9 cellular contexts compared by ENCODE assay signal in genomic region chr4:7964890-7965662, GRCh38. TPM values are rescaled to one million over a fixed set of nuclear protein-coding genes. Genes with fewer than 3 reads are reported as not detected.
DNase-seq lines count a peak whose midpoint lies in the region; ATAC-seq and TF ChIP-seq lines count a peak whose summit lies in the region.
"Had no signal": no experiment of that assay in that cellular context is flagged by ENCODE, and none has a peak within 500 bp of the region (broad histone marks: within the 10 kb centered on the region; RNA-seq: fewer than 3 reads in every experiment).

No MANE protein-coding gene starts in this region.

- no peak overlapping the region for H3K4me2 ChIP-seq in H9 (ENCODE audit: insufficient read depth, insufficient read length, low read length)

- peaks cover 2% of the 10 kb centered on the region for H3K23me2 ChIP-seq in H9 (ENCODE audit: insufficient read length, low read depth, low read length, poor library complexity, severe bottlenecking)

- no peak overlapping the region for H4K5ac ChIP-seq in H9 (ENCODE audit: insufficient read length, low read depth, low read length)

- DNase-seq in H9 (peak; percentile 64), activated T-cell treated with anti-CD3 and anti-CD28 coated beads for 4 hours (peak; percentile 24), heart right ventricle (peak; percentile 41 to 51), NCI-H524 (lab: John Stamatoyannopoulos, UW) (no peak), NAMALWA (ENCODE audit: low spot score) (no peak)
- DNase-seq in stimulated activated CD4-positive, alpha-beta T cell treated with anti-CD3 and anti-CD28 coated beads, Interleukin-4, amount 100 ng/mL, for 24 hours: peak; percentile 50

- no peak overlapping the region for H3K14ac ChIP-seq in H9 (ENCODE audit: insufficient read depth, low read length)

- no peak overlapping the region for H2AK5ac ChIP-seq in H9 (ENCODE audit: insufficient read length, low read length)

- TF ChIP-seq CTCF in H9 (conservative IDR thresholded peaks at IDR 0.05): no peak
- TF ChIP-seq CTCF in heart right ventricle (IDR thresholded peaks at IDR 0.05): no peak

- H3K27me3 ChIP-seq in H9 (ENCODE audit: insufficient read depth, low read length) (no peaks in the 10 kb centered on the region; the same call in 1 of the 2 replicates), heart right ventricle (no peaks in the 10 kb centered on the region)

- H2BK12ac ChIP-seq in H9 (ENCODE audit: insufficient read length, low read depth, low read length): no peak overlapping the region

- no peak overlapping the region for H3K56ac ChIP-seq in H9 (ENCODE audit: insufficient read length, low read depth, low read length)

- no peak overlapping the region for H3K4me3 ChIP-seq in heart right ventricle

- no peaks in the 10 kb centered on the region; the same call in 1 of the 2 replicates for H3K27me3 Mint-ChIP-seq in H9 (ENCODE audit: low read depth)

- H3K4me1 Mint-ChIP-seq in H9: peaks cover 13 to 22% of the 10 kb centered on the region in 2 experiments

- H3K4me1 ChIP-seq in H9 (ENCODE audit: insufficient read depth, low read length) (no peaks in the 10 kb centered on the region; the same call in 1 of the 2 replicates), heart right ventricle (peaks cover 17 to 56% (median 34%) of the 10 kb centered on the region in 9 donors)

- H3K4me3 Mint-ChIP-seq in H9: no peak overlapping the region
- H3K4me3 Mint-ChIP-seq: IgD-negative memory B cell had no signal

- H4K91ac ChIP-seq in H9 (ENCODE audit: insufficient read length, low read depth, low read length): no peak overlapping the region

- no CpG with 5 or more reads among the region's 23 CpGs for WGBS in H9 (ENCODE audit: extremely low coverage, insufficient read length, low lambda C conversion rate)
- WGBS in heart right ventricle, 2 donors: 61 to 67% methylated on average over 23 of the region's 23 CpGs

- no peak overlapping the region for H3K23ac ChIP-seq in H9 (ENCODE audit: insufficient read length, low read depth, low read length)

- H3K9ac ChIP-seq in H9 (ENCODE audit: extremely low read depth, insufficient read length, low read length): no peak overlapping the region

- no peak overlapping the region for H2BK120ac ChIP-seq in H9 (ENCODE audit: low read depth, low read length, poor library complexity, severe bottlenecking)

- H2BK15ac ChIP-seq in H9 (ENCODE audit: low read depth, low read length): no peak overlapping the region

- H2BK20ac ChIP-seq in H9 (ENCODE audit: low read depth, low read length, poor library complexity, severe bottlenecking): no peak overlapping the region

- H3K4ac ChIP-seq in H9 (ENCODE audit: low read depth, low read length): no peak overlapping the region

- no peaks in the 10 kb centered on the region for H4K20me1 ChIP-seq in H9 (ENCODE audit: control insufficient read depth, insufficient read depth, insufficient read length)

- H3K36me3 ChIP-seq in heart right ventricle: no peaks in the 10 kb centered on the region

- no peak overlapping the region for H2AFZ ChIP-seq in H9 (ENCODE audit: low read length)

- no peak overlapping the region for H4K8ac ChIP-seq in H9 (replicated peaks; ENCODE audit: insufficient read length, low read depth, low read length)

- no peaks in the 10 kb centered on the region for H3K79me1 ChIP-seq in H9 (ENCODE audit: insufficient read depth, low read depth, low read length, poor library complexity, severe bottlenecking)

- no peak overlapping the region for H2BK5ac ChIP-seq in H9 (ENCODE audit: insufficient read length, low read length)

- ATAC-seq in heart right ventricle (peak in 7 of 8 donors; percentile 28 to 65 (median 41)), HG03457 (IDR thresholded peaks at IDR 0.05; ENCODE audit: unreplicated experiment) (no peak)

- no peaks in the 10 kb centered on the region for H3K79me2 ChIP-seq in H9 (ENCODE audit: insufficient read depth, low read length)

- no peak overlapping the region for H3K18ac ChIP-seq in H9 (ENCODE audit: insufficient read length, low read depth, low read length)

- no peak overlapping the region for H3T11ph ChIP-seq in H9 (ENCODE audit: low read length)

- intact Hi-C loops in heart right ventricle (cut with DNase I): loop anchor here in 1 of 10 donors (5.0 kb wide), 1 partner anchor 33 kb away; no protein-coding TSS in a partner anchor

- H3K9me3 ChIP-seq in H9 (ENCODE audit: control insufficient read depth, low read depth, low read length) (no peaks in the 10 kb centered on the region), heart right ventricle (no peaks in the 10 kb centered on the region)

- H3K9me3 Mint-ChIP-seq in H9: no peaks in the 10 kb centered on the region
- H3K9me3 Mint-ChIP-seq: IgD-negative memory B cell had no signal

- H3K27ac ChIP-seq in H9 (ENCODE audit: insufficient read length, low read depth, low read length) (no peak overlapping the region), heart right ventricle (peak overlapping the region in 5 of 10 donors; percentile 25 to 71 (median 49))
- H3K27ac ChIP-seq: VCaP had no signal

- H3K36me3 Mint-ChIP-seq in H9 (ENCODE audit: insufficient read depth in 1 of 3, low read depth in 3 of 3): no peaks in the 10 kb centered on the region
- H3K36me3 Mint-ChIP-seq: IgD-negative memory B cell had no signal

- H3K27ac Mint-ChIP-seq in H9: no peak overlapping the region

RNA-seq across cellular contexts. Expression of gene AFAP1, which starts 25.4 kb away (rescaled TPM):
- total RNA-seq in H9 (2021) (5.4 and 6.5 TPM in 2 replicates), heart right ventricle (1 to 10 TPM; 4.7 to 8.9 (median 6.2) TPM)
- 1 to 10 TPM; 2.9 to 4.3 TPM for polyA plus RNA-seq in heart right ventricle

Comparison
In these comparisons a context has a peak if more than half of its experiments do, and no peak if none do; other contexts are left out.
1. DNase-seq: peak in H9 (single experiment), activated T-cell treated with anti-CD3 and anti-CD28 coated beads for 4 hours (single experiment), heart right ventricle (2 of 2) and stimulated activated CD4-positive, alpha-beta T cell treated with anti-CD3 and anti-CD28 coated beads, Interleukin-4, amount 100 ng/mL, for 24 hours (single experiment); none in NCI-H524 (0 of 2) and NAMALWA (single experiment).